ENCODE assay signal across 16 cellular contexts in genomic region chr6:79307321-79308036, GRCh38.
A peak's percentile ranks its signal among the peaks of the same experiment; 100 is the strongest.
DNase-seq lines count a peak whose midpoint lies in the region; ATAC-seq and TF ChIP-seq lines count a peak whose summit lies in the region.
"Had no signal": no experiment of that assay in that cellular context is flagged by ENCODE, and none has a peak within 500 bp of the region (broad histone marks: within the 10 kb centered on the region; RNA-seq: fewer than 3 reads in every experiment).

No MANE protein-coding gene starts in this region.

- H3K9me3 Mint-ChIP-seq in T-cell, result no peaks in the 10 kb centered on the region

- no peak for TF ChIP-seq RAD21 in Ishikawa (IDR thresholded peaks at IDR 0.05; ENCODE audit: low read depth)

- no peaks in the 10 kb centered on the region for H3K4me1 Mint-ChIP-seq in T-cell

- no peak overlapping the region for H3K27ac Mint-ChIP-seq in T-cell

- DNase-seq in Caki2 (ENCODE audit: low read depth) (peak; percentile 23), amniotic epithelial cell (ENCODE audit: low read depth) (peak; percentile 30), head of caudate nucleus (peak in 26 of 42 donors; percentile 8 to 70 (median 31)), NOMO-1 treated with dmso at 0.1 percent for 144 hours (lab: John Stamatoyannopoulos, UW; ENCODE audit: unreplicated experiment) (no peak), T-cell (no peak)
- no peak for DNase-seq in central memory CD4-positive, alpha-beta T cell
- DNase-seq: activated CD4-positive, CD25-positive, alpha-beta regulatory T cell treated with anti-CD3 and anti-CD28 coated beads, Interleukin-2, amount 50 U/mL, for 72 hours; activated gamma-delta T cell; aorta; cortex of kidney; NCI-H1417 treated with DMSO at 0.1 percent for 48 hours; NCI-H526 treated with DMSO at 0.1 percent for 48 hours; Peyer's patch; stimulated activated CD4-positive, alpha-beta T cell treated with anti-CD3 and anti-CD28 coated beads, Interleukin-2, amount 100 ng/mL, for 48 hours had no signal

- in situ Hi-C loops in Caki2 (cut with HindIII; ENCODE audit: low pct_unique_long_range_greater_than_20kb, low sequenced_read_pairs), result no loop called here

- H3K36me3 Mint-ChIP-seq in T-cell, result no peaks in the 10 kb centered on the region

- no peak for TF ChIP-seq EP300 in Ishikawa (IDR thresholded peaks at IDR 0.05; ENCODE audit: borderline replicate concordance)

- no peak overlapping the region for H3K4me3 Mint-ChIP-seq in T-cell

- intact Hi-C loops in head of caudate nucleus (cut with DNase I), result no loop called here

- H3K27me3 Mint-ChIP-seq in T-cell, result no peaks in the 10 kb centered on the region

- CTCF ChIA-PET in T-cell (lab: Charles Lee), result no interaction called here

- POLR2A ChIA-PET in T-cell (lab: Charles Lee), result no interaction called here

- ATAC-seq in GM21786 (IDR thresholded peaks at IDR 0.05; ENCODE audit: unreplicated experiment) (no peak), T-cell (replicated peaks in 1 of 4) (no peak)

TF ChIP-seq in Ishikawa, 13 proteins besides CTCF, POLR2A, EP300 and RAD21:
- TF ChIP-seq ZBTB7A (IDR thresholded peaks at IDR 0.05; ENCODE audit: low read depth) (no peak), CREB1 (IDR thresholded peaks at IDR 0.05; ENCODE audit: low read depth) (no peak), TCF12 (IDR thresholded peaks at IDR 0.05; ENCODE audit: low read depth) (no peak), TAF1 (IDR thresholded peaks at IDR 0.05; ENCODE audit: low read depth) (no peak), MAX (IDR thresholded peaks at IDR 0.05) (peak; percentile 56), YY1 (IDR thresholded peaks at IDR 0.05; ENCODE audit: low read depth) (no peak), NFIC (IDR thresholded peaks at IDR 0.05) (peak; percentile 77), CEBPB (IDR thresholded peaks at IDR 0.05) (peak; percentile 77), EGR1 (IDR thresholded peaks at IDR 0.05) (no peak), TEAD4 (IDR thresholded peaks at IDR 0.05) (no peak), REST (IDR thresholded peaks at IDR 0.05; ENCODE audit: low read depth) (no peak), FOXM1 (IDR thresholded peaks at IDR 0.05; ENCODE audit: borderline replicate concordance, low read depth) (no peak)
- TF ChIP-seq, protein P1, sequence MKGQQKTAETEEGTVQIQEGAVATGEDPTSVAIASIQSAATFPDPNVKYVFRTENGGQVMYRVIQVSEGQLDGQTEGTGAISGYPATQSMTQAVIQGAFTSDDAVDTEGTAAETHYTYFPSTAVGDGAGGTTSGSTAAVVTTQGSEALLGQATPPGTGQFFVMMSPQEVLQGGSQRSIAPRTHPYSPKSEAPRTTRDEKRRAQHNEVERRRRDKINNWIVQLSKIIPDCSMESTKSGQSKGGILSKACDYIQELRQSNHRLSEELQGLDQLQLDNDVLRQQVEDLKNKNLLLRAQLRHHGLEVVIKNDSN (IDR thresholded peaks at IDR 0.05), result peak; percentile 61

Comparison
In these comparisons a context has a peak if more than half of its experiments do, and no peak if none do; other contexts are left out.
1. DNase-seq: peak in Caki2 (single experiment), amniotic epithelial cell (single experiment) and head of caudate nucleus (26 of 42); none in NOMO-1 treated with dmso at 0.1 percent for 144 hours (single experiment), central memory CD4-positive, alpha-beta T cell (single experiment) and T-cell (0 of 34).